8 cellular contexts compared by ENCODE assay signal in the genomic region with DNA sequence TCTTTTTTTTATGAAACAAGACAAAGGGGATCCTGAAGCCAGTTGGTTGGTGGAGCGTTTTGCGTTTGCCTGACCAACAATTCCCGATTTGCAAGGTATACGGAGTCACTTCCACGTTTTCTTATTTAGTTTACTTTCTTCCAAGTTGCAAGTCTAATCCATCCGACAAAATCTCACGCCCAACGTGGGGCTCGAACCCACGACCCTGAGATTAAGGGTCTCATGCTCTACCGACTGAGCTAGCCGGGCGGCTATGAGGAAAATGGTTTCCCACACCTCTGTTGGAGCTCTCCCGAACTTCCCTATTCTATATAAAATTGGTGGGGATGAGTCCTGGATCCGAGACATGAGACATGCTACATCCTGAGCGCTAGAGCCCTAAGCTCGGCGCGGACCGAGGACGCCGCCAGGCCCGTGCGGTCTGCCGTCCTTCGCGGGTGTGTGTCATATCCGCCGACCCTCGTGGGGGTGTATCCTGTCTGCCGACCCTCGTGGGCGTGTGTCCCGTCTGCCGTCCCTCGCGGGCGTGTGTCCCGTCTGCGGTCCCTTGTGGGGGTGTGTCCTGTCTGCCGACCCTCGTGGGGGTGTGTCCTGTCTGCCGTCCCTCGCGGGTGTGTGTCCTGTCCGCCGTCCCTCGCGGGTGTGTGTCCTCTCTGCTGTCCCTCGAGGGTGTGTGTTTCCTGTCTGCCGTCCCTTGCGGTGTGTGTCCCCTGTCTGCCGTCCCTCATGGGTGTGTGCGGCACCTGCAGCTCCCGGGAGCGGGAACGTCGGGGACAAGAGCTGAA. TPM values are rescaled to one million over a fixed set of nuclear protein-coding genes. Genes with fewer than 3 reads are reported as not detected.
DNase-seq lines count a peak whose midpoint lies in the region; ATAC-seq lines count a peak whose summit lies in the region.

No MANE protein-coding gene starts in this region.

- H3K27me3 ChIP-seq in skeletal muscle satellite cell (ENCODE audit: control insufficient read depth, insufficient read depth, low read length), result no peaks in the 10 kb centered on the region

- no peaks in the 10 kb centered on the region for H3K9me3 ChIP-seq in skeletal muscle satellite cell (replicated peaks; ENCODE audit: low read length)

- peak overlapping the region; percentile 70 for H3K9ac ChIP-seq in skeletal muscle satellite cell (ENCODE audit: low read depth, low read length)

- DNase-seq in GM04503 (ENCODE audit: low read depth), result peak; percentile 87
- peak; percentile 96 for DNase-seq in NCI-H146 treated with DMSO at 0.1 percent for 48 hours (lab: John Stamatoyannopoulos, UW; ENCODE audit: unreplicated experiment)
- peak; percentile 56 for DNase-seq in T-helper 9 cell
- peak; percentile 44 to 93 for DNase-seq in T47D (ENCODE audit: low read depth in 1 of 2, low spot score in 1 of 2)
- DNase-seq in iPS-NIHi7 (ENCODE audit: extremely low spot score), result peak; percentile 43
- no peak for DNase-seq in GM19240 (ENCODE audit: insufficient read length, low spot score)

- ATAC-seq in GM18502 (IDR thresholded peaks at IDR 0.05; ENCODE audit: poor library complexity, unreplicated experiment), result no peak

- peaks cover 8% of the 10 kb centered on the region for H3K4me1 ChIP-seq in skeletal muscle satellite cell (ENCODE audit: control insufficient read depth, insufficient read depth, low read length)

- in situ Hi-C loops in T47D (cut with HindIII; ENCODE audit: low pct_unique_long_range_greater_than_20kb, low sequenced_read_pairs), result no loop called here

- peak overlapping the region; percentile 95 for H3K4me2 ChIP-seq in skeletal muscle satellite cell (ENCODE audit: low read length)

- H3K4me3 ChIP-seq in skeletal muscle satellite cell (ENCODE audit: low read length), result peak overlapping the region; percentile 81

- no peaks in the 10 kb centered on the region for H3K36me3 ChIP-seq in skeletal muscle satellite cell (ENCODE audit: insufficient read depth, low read length)

RNA-seq across cellular contexts. Expression of a gene that starts 22.6 kb away (rescaled TPM):
- total RNA-seq in skeletal muscle satellite cell (2012; rRNA removed), result 6.6 and 7.0 TPM in 2 replicates

RNA-seq across cellular contexts. Expression of a gene that starts 30.6 kb away (rescaled TPM):
- total RNA-seq in skeletal muscle satellite cell (2012; rRNA removed), result not detected in 2 replicates

RNA-seq across cellular contexts. Expression of a gene that starts 45.0 kb away (rescaled TPM):
- 13.9 and 16.4 TPM in 2 replicates for total RNA-seq in skeletal muscle satellite cell (2012; rRNA removed)

RNA-seq across cellular contexts. Expression of a gene that starts 58.3 kb away (rescaled TPM):
- total RNA-seq in skeletal muscle satellite cell (2012; rRNA removed), result not detected in 2 replicates
